ENCODE assay signal across 30 cellular contexts in the genomic region with DNA sequence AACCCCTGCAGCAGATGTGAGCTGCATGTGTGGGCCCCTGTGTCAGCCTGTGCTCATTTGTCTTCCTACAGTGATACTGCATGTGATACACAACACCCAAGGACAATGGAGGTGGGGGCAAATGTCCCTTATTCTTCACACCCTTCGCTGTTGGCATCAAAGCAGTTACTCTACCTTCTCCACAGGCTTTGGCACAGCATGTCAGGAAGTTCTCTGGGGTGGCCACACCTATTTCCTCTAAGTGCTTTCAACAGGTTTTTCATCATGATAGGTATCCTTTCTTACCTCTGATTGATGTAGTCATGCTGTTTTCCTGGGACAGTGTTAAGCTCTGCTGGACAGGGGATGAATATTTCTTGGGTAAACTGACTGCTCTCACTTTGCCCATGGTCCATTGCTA. TPM values are rescaled to one million over a fixed set of nuclear protein-coding genes. Genes with fewer than 3 reads are reported as not detected.
DNase-seq lines count a peak whose midpoint lies in the region; ATAC-seq and TF ChIP-seq lines count a peak whose summit lies in the region.
"Had no signal": no experiment of that assay in that cellular context is flagged by ENCODE, and none has a peak within 500 bp of the region (broad histone marks: within the 10 kb centered on the region; RNA-seq: fewer than 3 reads in every experiment).

No MANE protein-coding gene starts in this region.

- no peaks in the 10 kb centered on the region for H3K4me1 ChIP-seq in ACC112 (ENCODE audit: control insufficient read depth, insufficient read depth, low read length, unreplicated experiment)
- no peaks in the 10 kb centered on the region for H3K4me1 ChIP-seq in endocrine pancreas (ENCODE audit: control insufficient read depth, insufficient read depth, low read length)
- no peaks in the 10 kb centered on the region for H3K4me1 ChIP-seq in psoas muscle
- H3K4me1 ChIP-seq: gastrocnemius medialis, prostate gland, sigmoid colon had no signal

- DNase-seq in NCI-H748 (lab: John Stamatoyannopoulos, UW; ENCODE audit: unreplicated experiment) (peak; percentile 7), NCI-H748 treated with DMSO at 0.1 percent for 48 hours (lab: John Stamatoyannopoulos, UW) (no peak), T-cell (peak in 19 of 34 experiments; percentile 1 to 29 (median 5)), DMS 273 treated with DMSO at 0.1 percent for 48 hours (lab: John Stamatoyannopoulos, UW) (no peak), NCI-H1694 (lab: John Stamatoyannopoulos, UW) (no peak), psoas muscle (no peak)
- DNase-seq: 8988T; activated T-cell treated with anti-CD3 and anti-CD28 coated beads for 4 hours; DMS79; esophagus squamous epithelium; gastrocnemius medialis; GDM1; MV-4-11; NCI-H510A; SIG-M5; stimulated activated CD4-positive, alpha-beta T cell treated with anti-CD3 and anti-CD28 coated beads, Interleukin-4, amount 100 ng/mL, for 24 hours had no signal

- H3K36me3 Mint-ChIP-seq in T-cell = no peaks in the 10 kb centered on the region
- H3K36me3 Mint-ChIP-seq: memory B cell; stimulated activated effector memory CD8-positive, alpha-beta T cell treated with anti-CD3 and anti-CD28 coated beads, Interleukin-12 subunit alpha, Interleukin-12 subunit beta, amount 100 ng/mL, for 72 hours; WTC11 had no signal

- H3K79me2 ChIP-seq in ACC112 (ENCODE audit: control insufficient read depth, insufficient read depth, low read length, unreplicated experiment) = no peaks in the 10 kb centered on the region
- H3K79me2 ChIP-seq: hepatocyte had no signal

- H3K27me3 Mint-ChIP-seq in T-cell = no peaks in the 10 kb centered on the region

- peak; percentile 69 to 96 (median 88) for ATAC-seq in T-cell (replicated peaks in 1 of 4)
- no peak for ATAC-seq in psoas muscle
- ATAC-seq: gastrocnemius medialis; Panc1; stimulated activated effector memory CD8-positive, alpha-beta T cell treated with anti-CD3 and anti-CD28 coated beads, Interleukin-12 subunit alpha, Interleukin-12 subunit beta, amount 100 ng/mL, for 72 hours had no signal

- H3K9me3 Mint-ChIP-seq in T-cell = peaks cover 0 to 6% (median 0%) of the 10 kb centered on the region in 3 donors
- H3K9me3 Mint-ChIP-seq: memory B cell; stimulated activated effector memory CD8-positive, alpha-beta T cell treated with anti-CD3 and anti-CD28 coated beads, Interleukin-12 subunit alpha, Interleukin-12 subunit beta, amount 100 ng/mL, for 72 hours; WTC11 had no signal

- H3K4me3 ChIP-seq in ACC112 (ENCODE audit: low read depth, low read length) (no peak overlapping the region), endocrine pancreas (ENCODE audit: control insufficient read depth, insufficient read depth, low read length) (peak overlapping the region; percentile 46), psoas muscle (no peak overlapping the region)
- H3K4me3 ChIP-seq: hepatocyte had no signal

- POLR2A ChIA-PET in T-cell (lab: Charles Lee) = interaction anchor here in 1 of 2 donors (0.7 kb wide), 1 partner anchor 17 kb away, joined by 3 read pairs; no protein-coding TSS in a partner anchor

- peak overlapping the region; percentile 53 for H2AFZ ChIP-seq in ACC112 (ENCODE audit: low read length, unreplicated experiment)
- H2AFZ ChIP-seq: hepatocyte had no signal

- H3K9me3 ChIP-seq in endocrine pancreas (ENCODE audit: control insufficient read depth, low read length) (no peaks in the 10 kb centered on the region), psoas muscle (no peaks in the 10 kb centered on the region)
- H3K9me3 ChIP-seq: esophagus squamous epithelium, gastrocnemius medialis, prostate gland, sigmoid colon, thoracic aorta had no signal

- no peak overlapping the region for H3K9ac ChIP-seq in endocrine pancreas (ENCODE audit: control insufficient read depth, insufficient read depth, low read length)

- no peaks in the 10 kb centered on the region for H3K36me3 ChIP-seq in ACC112 (ENCODE audit: insufficient read depth, low read length)
- no peaks in the 10 kb centered on the region for H3K36me3 ChIP-seq in endocrine pancreas (ENCODE audit: control insufficient read depth, insufficient read depth, low read length)
- peaks cover 4% of the 10 kb centered on the region in 2 donors for H3K36me3 ChIP-seq in psoas muscle (ENCODE audit: insufficient read depth in 1 of 2, low read depth in 1 of 2)
- H3K36me3 ChIP-seq: esophagus squamous epithelium, gastrocnemius medialis, prostate gland, thoracic aorta had no signal

- H3K27ac Mint-ChIP-seq in T-cell = peak overlapping the region; percentile 40 to 58
- H3K27ac Mint-ChIP-seq: dendritic cell treated with granulocyte-macrophage colony-stimulating factor and Interleukin-4, amounts not matched to agents 40 ng/mL and 50 ng/mL, for 4 days; memory B cell; stimulated activated effector memory CD8-positive, alpha-beta T cell treated with anti-CD3 and anti-CD28 coated beads, Interleukin-12 subunit alpha, Interleukin-12 subunit beta, amount 100 ng/mL, for 72 hours; WTC11 had no signal

- H3K27me3 ChIP-seq in ACC112 (ENCODE audit: insufficient read depth, low read length) (peaks cover 16% of the 10 kb centered on the region; the same call in 1 of the 2 replicates), endocrine pancreas (ENCODE audit: control insufficient read depth, insufficient read depth, low read length) (no peaks in the 10 kb centered on the region), psoas muscle (ENCODE audit: insufficient read depth in 3 of 3, low read length in 2 of 3) (peaks cover 0 to 2% (median 0%) of the 10 kb centered on the region in 3 donors)
- H3K27me3 ChIP-seq: esophagus squamous epithelium, gastrocnemius medialis, hepatocyte, sigmoid colon had no signal

- 79 to 96% (median 80%) methylated on average over 1 of the region's 1 CpG for WGBS in psoas muscle, 3 donors

- peak overlapping the region in 1 of 3 donors; percentile 61 for H3K4me3 Mint-ChIP-seq in T-cell
- H3K4me3 Mint-ChIP-seq: memory B cell; stimulated activated effector memory CD8-positive, alpha-beta T cell treated with anti-CD3 and anti-CD28 coated beads, Interleukin-12 subunit alpha, Interleukin-12 subunit beta, amount 100 ng/mL, for 72 hours; WTC11 had no signal

- CTCF ChIA-PET in T-cell (lab: Charles Lee) = no interaction called here

- peaks cover 30 to 33% (median 32%) of the 10 kb centered on the region in 3 donors for H3K4me1 Mint-ChIP-seq in T-cell
- H3K4me1 Mint-ChIP-seq: WTC11 had no signal

- no peak overlapping the region for H3K27ac ChIP-seq in ACC112 (ENCODE audit: low read depth, low read length)
- no peak overlapping the region for H3K27ac ChIP-seq in psoas muscle
- H3K27ac ChIP-seq: esophagus squamous epithelium, gastrocnemius medialis, hepatocyte, prostate gland, thoracic aorta had no signal

- intact Hi-C loops in psoas muscle (cut with DNase I) = no loop called here

- no peak for TF ChIP-seq CTCF in psoas muscle (IDR thresholded peaks at IDR 0.05)

RNA-seq across cellular contexts. Expression of a gene that starts 29.5 kb away (rescaled TPM):
- total RNA-seq in T-cell = 1 to 10 TPM in 4 of 5 donors, under 1 TPM in 1; 0.92 to 8.8 (median 3.7) TPM
- total RNA-seq in psoas muscle = 1 to 10 TPM; 1.4 to 3.5 (median 2.1) TPM
- under 1 TPM; 0.32 to 0.53 (median 0.37) TPM for polyA plus RNA-seq in psoas muscle
- polyA plus RNA-seq: hepatocyte had no signal

RNA-seq across cellular contexts. Expression of a gene that starts 43.6 kb away (rescaled TPM):
- total RNA-seq in T-cell = under 1 TPM in 4 of 5 donors, not detected in 1; 0.10 to 0.49 (median 0.17) TPM
- total RNA-seq in psoas muscle = 1 to 10 TPM; 1.5 to 3.7 (median 3.0) TPM
- polyA plus RNA-seq in psoas muscle = under 1 TPM; 0.40 to 0.62 (median 0.49) TPM
- total RNA-seq: LHCN-M2 had no signal

RNA-seq across cellular contexts. Expression of a gene that starts 59.8 kb away (rescaled TPM):
- total RNA-seq in T-cell (under 1 TPM in 3 of 5 donors, not detected in 2; 0.09 to 0.23 (median 0.13) TPM), psoas muscle (under 1 TPM in 1 of 4 donors, not detected in 3; 0.08 TPM)
- polyA plus RNA-seq in psoas muscle = not detected
- total RNA-seq: aorta, esophagus squamous epithelium, left cardiac atrium, LHCN-M2, prostate gland, sigmoid colon, thoracic aorta had no signal

Comparison
In these comparisons a context has a peak if more than half of its experiments do, and no peak if none do; other contexts are left out.
1. DNase-seq: peak in NCI-H748 (single experiment) and T-cell (19 of 34); none in NCI-H748 treated with DMSO at 0.1 percent for 48 hours (single experiment), DMS 273 treated with DMSO at 0.1 percent for 48 hours (single experiment), NCI-H1694 (single experiment) and psoas muscle (0 of 2).
2. ATAC-seq: peak in T-cell (4 of 4); none in psoas muscle (0 of 4).